ENCODE assay signal across 8 cellular contexts in the genomic region with DNA sequence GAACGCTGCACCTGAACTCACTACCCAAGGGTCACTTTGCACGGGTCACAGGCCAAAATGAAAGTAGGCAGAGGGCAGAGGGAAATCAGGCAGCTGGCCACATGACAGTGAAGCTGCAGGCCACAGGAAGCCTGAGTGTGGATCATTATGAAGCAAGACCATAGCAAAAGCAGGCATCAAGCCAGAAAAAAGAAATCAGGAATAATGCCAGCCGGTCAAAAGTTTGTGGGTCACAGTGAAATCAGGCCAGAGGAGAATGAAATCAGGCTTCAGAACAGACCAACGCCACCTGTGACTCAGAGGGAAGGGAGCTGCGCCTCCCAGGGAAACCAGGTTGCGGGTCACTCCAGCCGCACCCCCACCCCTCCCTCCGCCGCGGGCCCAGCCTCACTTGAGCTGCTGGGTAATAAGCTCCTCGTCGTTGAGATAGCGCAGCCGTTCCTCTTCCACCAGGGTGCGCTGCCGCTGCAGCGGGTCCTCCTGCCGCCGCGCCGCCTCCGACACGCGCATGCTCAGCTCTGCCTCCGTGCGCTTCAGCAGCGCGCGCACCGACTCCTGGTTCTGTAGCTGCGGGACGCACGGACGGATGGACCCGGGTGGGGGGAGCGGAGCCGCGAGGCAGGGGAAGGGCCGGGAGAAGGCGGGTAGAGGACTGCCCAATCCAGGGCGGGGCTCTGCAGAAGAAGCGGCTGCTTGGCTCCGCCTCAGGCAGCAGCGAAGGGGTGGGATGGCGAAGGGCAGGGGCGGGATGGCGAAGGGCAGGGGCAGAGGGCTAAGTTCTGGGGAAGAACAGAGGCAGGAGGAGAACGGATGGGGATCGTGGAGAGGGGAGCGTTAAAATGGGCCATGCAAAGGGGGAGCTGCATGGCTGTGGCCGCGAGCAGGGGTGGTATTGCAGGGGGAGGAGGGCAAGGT. TPM values are rescaled to one million over a fixed set of nuclear protein-coding genes. Genes with fewer than 3 reads are reported as not detected.
DNase-seq lines count a peak whose midpoint lies in the region; ATAC-seq, FAIRE-seq and TF ChIP-seq lines count a peak whose summit lies in the region.

No MANE protein-coding gene starts in this region.

- H3K27ac Mint-ChIP-seq in activated naive CD4-positive, alpha-beta T cell treated with anti-CD3 and anti-CD28 coated beads for 36 hours: no peak overlapping the region

- no peak overlapping the region for H2AFZ ChIP-seq in neuron (ENCODE audit: low read depth, low read length)

- H3K9me3 Mint-ChIP-seq in activated naive CD4-positive, alpha-beta T cell treated with anti-CD3 and anti-CD28 coated beads for 36 hours: no peaks in the 10 kb centered on the region

- ATAC-seq in gastroesophageal sphincter: peak; percentile 92

- H3K4me3 Mint-ChIP-seq in activated naive CD4-positive, alpha-beta T cell treated with anti-CD3 and anti-CD28 coated beads for 36 hours: peak overlapping the region; percentile 89

- peaks cover 21% of the 10 kb centered on the region for H3K4me1 Mint-ChIP-seq in activated naive CD4-positive, alpha-beta T cell treated with anti-CD3 and anti-CD28 coated beads for 36 hours (ENCODE audit: low read depth)

- CTCF ChIA-PET in activated naive CD4-positive, alpha-beta T cell treated with anti-CD3 and anti-CD28 coated beads for 36 hours (lab: Charles Lee): interaction anchor here (0.6 to 8.3 kb wide), 29 partner anchors 8 to 617 kb away, joined by 3 to 171 read pairs (median 5); a partner anchor contains a TSS

- peak; percentile 96 for DNase-seq in DMS153 (lab: John Stamatoyannopoulos, UW)
- peak; percentile 99 for DNase-seq in H54 (ENCODE audit: insufficient read length, low spot score)
- peak; percentile 96 for DNase-seq in NAMALWA (ENCODE audit: low spot score)
- peak; percentile 96 for DNase-seq in SK-MEL-5 (ENCODE audit: low read depth, low spot score)
- DNase-seq in activated naive CD4-positive, alpha-beta T cell treated with anti-CD3 and anti-CD28 coated beads for 36 hours: peak; percentile 92
- peak; percentile 95 for DNase-seq in stomach

- WGBS in gastroesophageal sphincter (ENCODE audit: low coverage in 1 of 2), 2 donors: 1 to 16% methylated on average over 7 to 12 of the region's 52 CpGs
- 2 to 4% (median 4%) methylated on average over 46 to 52 of the region's 52 CpGs for WGBS in stomach, 5 donors

- TF ChIP-seq CTCF in gastroesophageal sphincter (IDR thresholded peaks at IDR 0.05): peak in 3 of 4 experiments; percentile 87 to 99 (median 92)
- TF ChIP-seq CTCF in stomach (IDR thresholded peaks at IDR 0.05): peak in 5 of 7 experiments; percentile 84 to 98 (median 91)

- H3K4me1 ChIP-seq in gastroesophageal sphincter (peaks cover 0 to 46% (median 27%) of the 10 kb centered on the region in 3 donors), neuron (ENCODE audit: insufficient read depth, low read length) (peaks cover 22% of the 10 kb centered on the region), stomach (peaks cover 25 to 48% (median 35%) of the 10 kb centered on the region in 4 donors)

- no peak; the same call in 1 of the 2 replicates for TF ChIP-seq POLR2A in H54 (IDR thresholded peaks at IDR 0.05; ENCODE audit: low read depth, low read length)
- no peak for TF ChIP-seq POLR2A in gastroesophageal sphincter (IDR thresholded peaks at IDR 0.05)
- no peak for TF ChIP-seq POLR2A in stomach (IDR thresholded peaks at IDR 0.05)

- no peak for FAIRE-seq in H54 (lab: Jason Lieb, UNC)

- H3K36me3 ChIP-seq in gastroesophageal sphincter: no peaks in the 10 kb centered on the region
- H3K36me3 ChIP-seq in neuron (ENCODE audit: insufficient read depth, low read length): peaks cover 2% of the 10 kb centered on the region
- no peaks in the 10 kb centered on the region for H3K36me3 ChIP-seq in stomach

- H3K36me3 Mint-ChIP-seq in activated naive CD4-positive, alpha-beta T cell treated with anti-CD3 and anti-CD28 coated beads for 36 hours (ENCODE audit: low read depth): no peaks in the 10 kb centered on the region

- TF ChIP-seq EP300 in gastroesophageal sphincter (IDR thresholded peaks at IDR 0.05): no peak
- no peak for TF ChIP-seq EP300 in stomach (IDR thresholded peaks at IDR 0.05)

- H3K4me3 ChIP-seq in gastroesophageal sphincter (peak overlapping the region; percentile 11 to 51), neuron (ENCODE audit: low read length) (peak overlapping the region; percentile 21), stomach (peak overlapping the region; percentile 32 to 58 (median 47))

- H3K27me3 Mint-ChIP-seq in activated naive CD4-positive, alpha-beta T cell treated with anti-CD3 and anti-CD28 coated beads for 36 hours (ENCODE audit: low read depth): peaks cover 26% of the 10 kb centered on the region

- in situ Hi-C loops in SK-MEL-5 (cut with HindIII; ENCODE audit: low pct_unique_long_range_greater_than_20kb, low sequenced_read_pairs): no loop called here

- H3K9me3 ChIP-seq in gastroesophageal sphincter (no peaks in the 10 kb centered on the region), neuron (ENCODE audit: low read length) (no peaks in the 10 kb centered on the region), stomach (no peaks in the 10 kb centered on the region)

- H3K27me3 ChIP-seq in gastroesophageal sphincter (peaks cover 85% of the 10 kb centered on the region), neuron (ENCODE audit: insufficient read depth, low read length) (no peaks in the 10 kb centered on the region), stomach (peaks cover 20 to 72% (median 35%) of the 10 kb centered on the region in 3 donors)

- intact Hi-C loops in activated naive CD4-positive, alpha-beta T cell treated with anti-CD3 and anti-CD28 coated beads for 36 hours (cut with micrococcal nuclease): loop anchor here (1.0 to 5.0 kb wide), 7 partner anchors 26 to 594 kb away; a partner anchor contains a TSS
- intact Hi-C loops in stomach (cut with DNase I; ENCODE audit: low total_unique reads): no loop called here

- H3K27ac ChIP-seq in gastroesophageal sphincter (peak overlapping the region in 3 of 4 donors; percentile 12 to 58 (median 26)), stomach (peak overlapping the region; percentile 14 to 68 (median 49))

RNA-seq across cellular contexts. Expression of a gene that starts 47.7 kb away (rescaled TPM):
- 0.37 and 1.3 TPM in 2 replicates for total RNA-seq in SK-MEL-5 (2014; rRNA removed; shearing (Covaris generic))
- 2.7 and 3.1 TPM in 2 replicates for polyA plus RNA-seq in SK-MEL-5 (2015; cell fraction: cytosol; rRNA removed)
- polyA plus RNA-seq in SK-MEL-5 (2015; cell fraction: nucleus; rRNA removed): 6.4 and 7.1 TPM in 2 replicates
- total RNA-seq in activated naive CD4-positive, alpha-beta T cell treated with anti-CD3 and anti-CD28 coated beads for 36 hours: under 1 TPM; 0.67 to 0.94 TPM
- 1 to 10 TPM in 2 of 4 donors, under 1 TPM in 2; 0.67 to 2.6 (median 1.5) TPM for total RNA-seq in gastroesophageal sphincter
- 10 to 100 TPM in 2 of 5 donors, 1 to 10 TPM in 1, under 1 TPM in 2; 0.29 to 21.9 (median 1.1) TPM for total RNA-seq in stomach
- 1 to 10 TPM; 1.8 to 2.1 (median 1.9) TPM for polyA plus RNA-seq in stomach

Comparison
In these comparisons a context has a peak if more than half of its experiments do, and no peak if none do; other contexts are left out.
1. Peak in every context shown above with its lines: DNase-seq, ATAC-seq, H3K4me3 ChIP-seq and H3K27ac ChIP-seq.